ENCODE assay signal across 9 cellular contexts in genomic region chr9:126986506-126986951, GRCh38.
DNase-seq lines count a peak whose midpoint lies in the region; ATAC-seq and TF ChIP-seq lines count a peak whose summit lies in the region.
"Had no signal": no experiment of that assay in that cellular context is flagged by ENCODE, and none has a peak within 500 bp of the region (broad histone marks: within the 10 kb centered on the region; RNA-seq: fewer than 3 reads in every experiment).

No MANE protein-coding gene starts in this region.

- TF ChIP-seq EP300 in esophagus muscularis mucosa (IDR thresholded peaks at IDR 0.05), result no peak

- H3K4me1 Mint-ChIP-seq in activated naive CD8-positive, alpha-beta T cell treated with anti-CD3 and anti-CD28 coated beads, Interleukin-2, amount 50 U/mL, for 24 hours, result peaks cover 37% of the 10 kb centered on the region

- peak; percentile 15 for DNase-seq in activated naive CD8-positive, alpha-beta T cell treated with anti-CD3 and anti-CD28 coated beads, Interleukin-2, amount 50 U/mL, for 24 hours
- no peak for DNase-seq in gastrocnemius medialis
- DNase-seq in esophagus muscularis mucosa (ENCODE audit: extremely low spot score), result no peak
- no peak for DNase-seq in left lobe of liver (ENCODE audit: low spot score)
- DNase-seq in prostate gland (ENCODE audit: low spot score), result no peak
- DNase-seq in stimulated activated naive CD4-positive, alpha-beta T cell treated with Interleukin-2 at 50 U/mL for 16 hours (lab: John Stamatoyannopoulos, UW), result no peak

- H3K27me3 ChIP-seq in OCI-LY3 (ENCODE audit: low read depth, low read length) (no peaks in the 10 kb centered on the region), gastrocnemius medialis (no peaks in the 10 kb centered on the region), esophagus muscularis mucosa (no peaks in the 10 kb centered on the region), prostate gland (replicated peaks; ENCODE audit: insufficient read depth) (no peaks in the 10 kb centered on the region)

- no peaks in the 10 kb centered on the region for H4K20me1 ChIP-seq in OCI-LY3 (ENCODE audit: insufficient read depth, low read length)

- peak overlapping the region; percentile 56 for H3K4me3 Mint-ChIP-seq in activated naive CD8-positive, alpha-beta T cell treated with anti-CD3 and anti-CD28 coated beads, Interleukin-2, amount 50 U/mL, for 24 hours

- H3K36me3 ChIP-seq in OCI-LY3 (replicated peaks; ENCODE audit: low read depth, low read length) (no peaks in the 10 kb centered on the region), gastrocnemius medialis (no peaks in the 10 kb centered on the region), esophagus muscularis mucosa (peaks cover 0 to 5% (median 2%) of the 10 kb centered on the region in 4 donors), prostate gland (no peaks in the 10 kb centered on the region)

- H3K4me2 ChIP-seq in OCI-LY3 (ENCODE audit: low read length), result peak overlapping the region; percentile 43

- no peak overlapping the region for H2AFZ ChIP-seq in OCI-LY3 (ENCODE audit: low read depth, low read length)

- peaks cover 9% of the 10 kb centered on the region for H3K36me3 Mint-ChIP-seq in activated naive CD8-positive, alpha-beta T cell treated with anti-CD3 and anti-CD28 coated beads, Interleukin-2, amount 50 U/mL, for 24 hours (ENCODE audit: low read depth)

- in situ Hi-C loops in gastrocnemius medialis (cut with MboI; ENCODE audit: low sequenced_read_pairs in 4 of 4), result no loop called here

- intact Hi-C loops in gastrocnemius medialis (cut with DNase I; ENCODE audit: low total_unique reads), result no loop called here
- intact Hi-C loops in esophagus muscularis mucosa (cut with DNase I), result no loop called here
- intact Hi-C loops in prostate gland (cut with DNase I), result no loop called here

- no peak overlapping the region for H3K9ac ChIP-seq in OCI-LY3 (ENCODE audit: low read length)

- TF ChIP-seq POLR2A in gastrocnemius medialis (IDR thresholded peaks at IDR 0.05), result no peak
- TF ChIP-seq POLR2A in esophagus muscularis mucosa (IDR thresholded peaks at IDR 0.05; ENCODE audit: low read depth), result no peak
- no peak for TF ChIP-seq POLR2A in prostate gland (IDR thresholded peaks at IDR 0.05)

- peaks cover 12% of the 10 kb centered on the region for H3K4me1 ChIP-seq in OCI-LY3 (ENCODE audit: low read length)
- peaks cover 52 to 53% of the 10 kb centered on the region in 2 donors for H3K4me1 ChIP-seq in gastrocnemius medialis
- H3K4me1 ChIP-seq in esophagus muscularis mucosa, result peaks cover 14 to 45% (median 41%) of the 10 kb centered on the region in 4 donors
- H3K4me1 ChIP-seq in prostate gland (replicated peaks), result no peaks in the 10 kb centered on the region

- H3K79me2 ChIP-seq in OCI-LY3 (ENCODE audit: low read length), result no peaks in the 10 kb centered on the region

- WGBS in esophagus muscularis mucosa, result 100% methylated on average over 2 of the region's 2 CpGs
- 92% methylated on average over 2 of the region's 2 CpGs for whole genome bisulfite sequencing in prostate gland

- H3K27ac Mint-ChIP-seq in activated naive CD8-positive, alpha-beta T cell treated with anti-CD3 and anti-CD28 coated beads, Interleukin-2, amount 50 U/mL, for 24 hours, result peak overlapping the region; percentile 87

- H3K27ac ChIP-seq in OCI-LY3 (ENCODE audit: low read length) (no peak overlapping the region), gastrocnemius medialis (peak overlapping the region; percentile 61 to 91 (median 68)), esophagus muscularis mucosa (replicated peaks in 1 of 4) (no peak overlapping the region), prostate gland (no peak overlapping the region)

- H3K27me3 Mint-ChIP-seq in activated naive CD8-positive, alpha-beta T cell treated with anti-CD3 and anti-CD28 coated beads, Interleukin-2, amount 50 U/mL, for 24 hours, result peaks cover 85% of the 10 kb centered on the region

- H3K9me3 Mint-ChIP-seq in activated naive CD8-positive, alpha-beta T cell treated with anti-CD3 and anti-CD28 coated beads, Interleukin-2, amount 50 U/mL, for 24 hours, result peaks cover 4% of the 10 kb centered on the region

- ATAC-seq in GM18511 (IDR thresholded peaks at IDR 0.05; ENCODE audit: unreplicated experiment) (peak; percentile 16), gastrocnemius medialis (no peak), left lobe of liver (no peak)
- ATAC-seq in activated naive CD8-positive, alpha-beta T cell treated with anti-CD3 and anti-CD28 coated beads, Interleukin-2, amount 50 U/mL, for 24 hours, result peak; percentile 84

- H3K9me3 ChIP-seq in OCI-LY3 (ENCODE audit: insufficient read depth, low read length), result no peaks in the 10 kb centered on the region
- H3K9me3 ChIP-seq in gastrocnemius medialis, result no peaks in the 10 kb centered on the region
- H3K9me3 ChIP-seq in esophagus muscularis mucosa, result no peaks in the 10 kb centered on the region
- no peaks in the 10 kb centered on the region for H3K9me3 ChIP-seq in prostate gland

- H3K4me3 ChIP-seq in OCI-LY3 (ENCODE audit: low read length), result no peak overlapping the region
- H3K4me3 ChIP-seq in gastrocnemius medialis, result no peak overlapping the region
- H3K4me3 ChIP-seq in esophagus muscularis mucosa, result no peak overlapping the region
- H3K4me3 ChIP-seq in prostate gland, result no peak overlapping the region
- H3K4me3 ChIP-seq: lung had no signal

- TF ChIP-seq CTCF in OCI-LY3 (IDR thresholded peaks at IDR 0.05; ENCODE audit: low read depth, low read length) (no peak), gastrocnemius medialis (IDR thresholded peaks at IDR 0.05 in 4 of 5, conservative IDR thresholded peaks at IDR 0.05 in 1 of 5) (no peak), esophagus muscularis mucosa (IDR thresholded peaks at IDR 0.05) (no peak), prostate gland (IDR thresholded peaks at IDR 0.05) (no peak)

Comparison
In these comparisons a context has a peak if more than half of its experiments do, and no peak if none do; other contexts are left out.
1. ATAC-seq: peak in GM18511 (single experiment) and activated naive CD8-positive, alpha-beta T cell treated with anti-CD3 and anti-CD28 coated beads, Interleukin-2, amount 50 U/mL, for 24 hours (single experiment); none in gastrocnemius medialis (0 of 2) and left lobe of liver (single experiment).
2. H3K27ac ChIP-seq: peak in gastrocnemius medialis (4 of 4); none in OCI-LY3 (single experiment), esophagus muscularis mucosa (0 of 4) and prostate gland (0 of 2).